Comparison of ENCODE assay signal across 33 cellular contexts in genomic region chr9:123806829-123807228, GRCh38.
"Had no signal": no experiment of that assay in that cellular context is flagged by ENCODE, and none has a peak within 500 bp of the region (broad histone marks: within the 10 kb centered on the region; RNA-seq: fewer than 3 reads in every experiment).

No MANE protein-coding gene starts in this region.

- FAIRE-seq: astrocyte, bronchial epithelial cell had no signal

- H3K4me1 ChIP-seq: adrenal gland, ascending aorta, body of pancreas had no signal

- ATAC-seq: activated naive CD4-positive, alpha-beta T cell treated with anti-CD3 and anti-CD28 coated beads, Interleukin-2, amount 50 U/mL, for 72 hours; activated naive CD8-positive, alpha-beta T cell treated with anti-CD3 and anti-CD28 coated beads, Interleukin-2, amount 50 U/mL, for 24 hours; activated T-cell treated with anti-CD3 and anti-CD28 coated beads, Interleukin-2, amount 50 U/mL, for 4 hours; activated T-cell treated with anti-CD3 and anti-CD28 coated beads, Interleukin-2, amount 50 U/mL, for 72 hours; activated T-helper 17 cell treated with anti-CD3 and anti-CD28 coated beads, Interleukin-2, amount 50 U/mL, for 72 hours; body of pancreas had no signal

- H3K36me3 ChIP-seq: adrenal gland, ascending aorta, brain microvascular endothelial cell, cardiac muscle cell had no signal

- H3K27ac ChIP-seq: adrenal gland, ascending aorta, body of pancreas, brain microvascular endothelial cell, cardiac muscle cell had no signal

- H3K9me3 ChIP-seq: adrenal gland, ascending aorta, body of pancreas had no signal

- H3K27me3 ChIP-seq: adrenal gland, ascending aorta, body of pancreas, brain microvascular endothelial cell, cardiac muscle cell had no signal

- H3K4me3 ChIP-seq: adrenal gland, ascending aorta, body of pancreas, cardiac muscle cell had no signal

- DNase-seq: activated effector memory CD4-positive, alpha-beta T cell treated with anti-CD3 and anti-CD28 coated beads, Interleukin-2, amount 50 U/mL, for 16 hours; activated effector memory CD4-positive, alpha-beta T cell treated with Interleukin-2 at 50 U/mL for 16 hours; activated gamma-delta T cell; activated gamma-delta T cell treated with Interleukin-2 at 50 U/mL for 16 hours; activated naive CD4-positive, alpha-beta T cell; activated naive CD4-positive, alpha-beta T cell treated with anti-CD3 and anti-CD28 coated beads for 36 hours; activated naive CD4-positive, alpha-beta T cell treated with anti-CD3 and anti-CD28 coated beads, Interleukin-2, amount 10 ng/mL, durations not matched to agents 7 days and 5 days; activated naive CD4-positive, alpha-beta T cell treated with anti-CD3 and anti-CD28 coated beads, Interleukin-2, amount 50 U/mL, for 16 hours; activated naive CD4-positive, alpha-beta T cell treated with Interleukin-2 at 50 U/mL for 16 hours; activated naive CD8-positive, alpha-beta T cell treated with anti-CD3 and anti-CD28 coated beads for 36 hours; activated naive CD8-positive, alpha-beta T cell treated with anti-CD3 and anti-CD28 coated beads, Interleukin-2, amount 10 ng/mL, durations not matched to agents 7 days and 5 days; activated naive CD8-positive, alpha-beta T cell treated with anti-CD3 and anti-CD28 coated beads, Interleukin-2, amount 50 U/mL, for 24 hours; activated T-cell treated with anti-CD3 and anti-CD28 coated beads, Interleukin-2, amount 50 U/mL, for 1 hour; activated T-cell treated with anti-CD3 and anti-CD28 coated beads, Interleukin-2, amount 50 U/mL, for 24 hours; activated T-cell treated with anti-CD3 and anti-CD28 coated beads, Interleukin-2, amount 50 U/mL, for 4 hours; activated T-cell treated with anti-CD3 and anti-CD28 coated beads, Interleukin-2, amount 50 U/mL, for 48 hours; activated T-cell treated with anti-CD3 and anti-CD28 coated beads, Interleukin-2, amount 50 U/mL, for 72 hours; adrenal gland; amniotic stem cell; amygdala; anterior cingulate cortex; aorta; body of pancreas; brain microvascular endothelial cell; caudate nucleus; central memory CD4-positive, alpha-beta T cell; cerebellar nuclear complex had no signal
